Comparison of ENCODE assay signal across 2 cellular contexts in genomic region chr22:27628341-27628740, GRCh38.
A peak's percentile ranks its signal among the peaks of the same experiment; 100 is the strongest.
TF ChIP-seq lines count a peak whose summit lies in the region.

No MANE protein-coding gene starts in this region.

TF ChIP-seq in K562, 482 proteins besides CTCF, POLR2A, EP300 and RAD21:
- peak; percentile 75; the same call in 1 of the 2 replicates for TF ChIP-seq ZNF431 (CRISPR knock-in tag; IDR thresholded peaks at IDR 0.05)
- TF ChIP-seq PTBP1 (IDR thresholded peaks at IDR 0.05; ENCODE audit: low read depth, low read length), result no peak

TF ChIP-seq in SK-N-SH, 30 proteins besides CTCF, POLR2A, EP300 and RAD21:
- TF ChIP-seq PBX3 (IDR thresholded peaks at IDR 0.05), result no peak
